In genomic region chr18:2914185-2914584, GRCh38 we compare ENCODE assay signal across 15 cellular contexts.
A peak's percentile ranks its signal among the peaks of the same experiment; 100 is the strongest.
DNase-seq lines count a peak whose midpoint lies in the region; ATAC-seq, FAIRE-seq and TF ChIP-seq lines count a peak whose summit lies in the region.
"Had no signal": no experiment of that assay in that cellular context is flagged by ENCODE, and none has a peak within 500 bp of the region (broad histone marks: within the 10 kb centered on the region; RNA-seq: fewer than 3 reads in every experiment).

No MANE protein-coding gene starts in this region.

- H3K9me3 ChIP-seq in kidney (ENCODE audit: control insufficient read depth in 1 of 2, low read length in 2 of 2) (no peaks in the 10 kb centered on the region), sigmoid colon (no peaks in the 10 kb centered on the region)
- H3K9me3 ChIP-seq: adrenal gland had no signal

- H3K9ac ChIP-seq in kidney (ENCODE audit: low read length in 2 of 2), result no peak overlapping the region

- no peak for FAIRE-seq in kidney (lab: Jason Lieb, UNC)

- DNase-seq in D341Med (ENCODE audit: low spot score) (peak; percentile 20), coronary artery (ENCODE audit: low spot score) (peak; percentile 69), kidney (peak; percentile 65), sigmoid colon (peak; percentile 72), HCEC 1CT (no peak), midbrain (lab: John Stamatoyannopoulos, UW) (no peak)
- DNase-seq: activated CD4-positive, alpha-beta T cell treated with anti-CD3 and anti-CD28 coated beads, Interleukin-2, amount 50 U/mL, for 48 hours; effector memory CD8-positive, alpha-beta T cell; naive B cell; NCI-H187; NCI-H524 had no signal

- intact Hi-C loops in kidney (cut with DNase I) (no loop called here), sigmoid colon (cut with DNase I) (no loop called here)

- peaks cover 14 to 17% of the 10 kb centered on the region in 2 donors for H3K36me3 ChIP-seq in kidney (ENCODE audit: control insufficient read depth in 1 of 2, insufficient read depth in 2 of 2, low read length in 2 of 2)
- H3K36me3 ChIP-seq in sigmoid colon, result peaks cover 0 to 54% (median 10%) of the 10 kb centered on the region in 4 donors

- peaks cover 5 to 10% of the 10 kb centered on the region in 2 donors for H3K4me1 ChIP-seq in kidney (ENCODE audit: control insufficient read depth in 1 of 2, insufficient read depth in 1 of 2, low read depth in 1 of 2, low read length in 2 of 2)
- peaks cover 0 to 7% (median 0%) of the 10 kb centered on the region in 4 donors for H3K4me1 ChIP-seq in sigmoid colon
- H3K4me1 ChIP-seq: adrenal gland had no signal

- H3K4me3 ChIP-seq in coronary artery (no peak overlapping the region), kidney (ENCODE audit: low read length in 2 of 2) (no peak overlapping the region), sigmoid colon (no peak overlapping the region)
- H3K4me3 ChIP-seq: adrenal gland had no signal

- no peak overlapping the region for H3K27ac ChIP-seq in coronary artery
- no peak overlapping the region for H3K27ac ChIP-seq in kidney (ENCODE audit: low read depth in 2 of 2, low read length in 2 of 2)
- no peak overlapping the region for H3K27ac ChIP-seq in sigmoid colon
- H3K27ac ChIP-seq: adrenal gland had no signal

- no peak for TF ChIP-seq POLR2A in sigmoid colon (IDR thresholded peaks at IDR 0.05)
- TF ChIP-seq POLR2A in GM18505 (IDR thresholded peaks at IDR 0.05; ENCODE audit: borderline replicate concordance, extremely low read depth, insufficient read depth, insufficient read length), result no peak

- TF ChIP-seq EP300 in sigmoid colon (IDR thresholded peaks at IDR 0.05), result no peak

- ATAC-seq in GM18505 (IDR thresholded peaks at IDR 0.05; ENCODE audit: unreplicated experiment) (no peak), HG02571 (IDR thresholded peaks at IDR 0.05; ENCODE audit: unreplicated experiment) (no peak)
- ATAC-seq: activated T-helper 17 cell treated with anti-CD3 and anti-CD28 coated beads, Interleukin-2, amount 50 U/mL, for 72 hours; effector memory CD8-positive, alpha-beta T cell had no signal

- TF ChIP-seq CTCF in coronary artery (IDR thresholded peaks at IDR 0.05), result no peak
- no peak for TF ChIP-seq CTCF in kidney (IDR thresholded peaks at IDR 0.05; ENCODE audit: borderline replicate concordance, extremely low read depth, insufficient read depth)
- TF ChIP-seq CTCF in sigmoid colon (IDR thresholded peaks at IDR 0.05), result no peak

- WGBS in sigmoid colon, 2 donors, result 67 to 90% methylated on average over 13 of the region's 13 CpGs

- H3K27me3 ChIP-seq in sigmoid colon, result peaks cover 0 to 13% (median 0%) of the 10 kb centered on the region in 3 donors
- H3K27me3 ChIP-seq: adrenal gland had no signal

Comparison
In these comparisons a context has a peak if more than half of its experiments do, and no peak if none do; other contexts are left out.
1. DNase-seq: peak in D341Med (single experiment), coronary artery (single experiment), kidney (single experiment) and sigmoid colon (single experiment); none in HCEC 1CT (single experiment) and midbrain (single experiment).